Comparison of ENCODE assay signal across 13 cellular contexts in genomic region chr4:186832906-186833305, GRCh38.
"Had no signal": no experiment of that assay in that cellular context is flagged by ENCODE, and none has a peak within 500 bp of the region (broad histone marks: within the 10 kb centered on the region; RNA-seq: fewer than 3 reads in every experiment).

No MANE protein-coding gene starts in this region.

- H3K36me3 ChIP-seq: right atrium auricular region had no signal

- DNase-seq: activated CD4-positive, CD25-positive, alpha-beta regulatory T cell treated with anti-CD3 and anti-CD28 coated beads, Interleukin-2, amount 50 U/mL, for 72 hours; activated naive CD4-positive, alpha-beta T cell; activated naive CD8-positive, alpha-beta T cell treated with anti-CD3 and anti-CD28 coated beads, Interleukin-2, amount 10 ng/mL, durations not matched to agents 7 days and 5 days; activated T-cell treated with anti-CD3 and anti-CD28 coated beads for 4 hours; aorta; hippocampal formation; kidney glomerular epithelial cell; nephron progenitor cell; occipital lobe; stimulated activated naive CD8-positive, alpha-beta T cell treated with anti-CD3 and anti-CD28 coated beads, Interleukin-15, Interleukin-2, amounts not matched to agents 100 U/mL and 50 U/mL, for 24 hours had no signal

- ATAC-seq: stimulated activated naive CD8-positive, alpha-beta T cell treated with anti-CD3 and anti-CD28 coated beads, Interleukin-15, Interleukin-2, amounts not matched to agents 100 U/mL and 50 U/mL, for 24 hours had no signal

- FAIRE-seq: colon had no signal

- H3K27ac ChIP-seq: right atrium auricular region, skin epidermis had no signal

- H3K4me1 ChIP-seq: right atrium auricular region had no signal

- H3K27me3 ChIP-seq: right atrium auricular region had no signal

- H3K9me3 ChIP-seq: right atrium auricular region had no signal

- H3K4me3 ChIP-seq: right atrium auricular region, skin epidermis had no signal
